Comparison of ENCODE assay signal across 1 cellular context in genomic region chr5:159518361-159518760, GRCh38.
TF ChIP-seq lines count a peak whose summit lies in the region.

No MANE protein-coding gene starts in this region.

TF ChIP-seq in HepG2, 621 proteins besides CTCF, POLR2A, EP300 and RAD21 (continued from another document):
- TF ChIP-seq ZNF318 (CRISPR knock-in tag; IDR thresholded peaks at IDR 0.05) (no peak), AHDC1 (CRISPR knock-in tag; IDR thresholded peaks at IDR 0.05; ENCODE audit: borderline replicate concordance) (no peak)
